In genomic region chr17:74430706-74431567, GRCh38 we compare ENCODE assay signal across 9 cellular contexts. TPM values are rescaled to one million over a fixed set of nuclear protein-coding genes. Genes with fewer than 3 reads are reported as not detected.
DNase-seq lines count a peak whose midpoint lies in the region; ATAC-seq, FAIRE-seq and TF ChIP-seq lines count a peak whose summit lies in the region.
"Had no signal": no experiment of that assay in that cellular context is flagged by ENCODE, and none has a peak within 500 bp of the region (broad histone marks: within the 10 kb centered on the region; RNA-seq: fewer than 3 reads in every experiment).

No MANE protein-coding gene starts in this region.

- no peaks in the 10 kb centered on the region for H3K36me3 Mint-ChIP-seq in T-helper 1 cell treated with Interleukin-12 subunit alpha and Interleukin-12 subunit beta and Interleukin-4 antibody, amounts not matched to agents 30 μg/mL and 1 μg/mL, for 36 hours (ENCODE audit: low read depth)

- H3K79me2 ChIP-seq in smooth muscle cell (ENCODE audit: low read depth): peaks cover 40% of the 10 kb centered on the region

- FAIRE-seq in bronchial epithelial cell (lab: Jason Lieb, UNC): no peak

- H3K9ac ChIP-seq in smooth muscle cell (ENCODE audit: low read depth): peak overlapping the region; percentile 86

- peak overlapping the region; percentile 44 for H3K4me3 Mint-ChIP-seq in T-helper 1 cell treated with Interleukin-12 subunit alpha and Interleukin-12 subunit beta and Interleukin-4 antibody, amounts not matched to agents 30 μg/mL and 1 μg/mL, for 36 hours

- H3K4me3 ChIP-seq in bronchial epithelial cell (ENCODE audit: low read depth, low read length): peak overlapping the region; percentile 69
- H3K4me3 ChIP-seq in smooth muscle cell: peak overlapping the region; percentile 71

- peak overlapping the region; percentile 92 for H3K4me2 ChIP-seq in smooth muscle cell

- peak overlapping the region; percentile 71 for H2AFZ ChIP-seq in smooth muscle cell (ENCODE audit: low read depth)

- no peaks in the 10 kb centered on the region for H3K9me3 Mint-ChIP-seq in T-helper 1 cell treated with Interleukin-12 subunit alpha and Interleukin-12 subunit beta and Interleukin-4 antibody, amounts not matched to agents 30 μg/mL and 1 μg/mL, for 36 hours

- H3K27ac Mint-ChIP-seq in T-helper 1 cell treated with Interleukin-12 subunit alpha and Interleukin-12 subunit beta and Interleukin-4 antibody, amounts not matched to agents 30 μg/mL and 1 μg/mL, for 36 hours: no peak overlapping the region

- peak overlapping the region; percentile 96 for H3K27ac ChIP-seq in smooth muscle cell (ENCODE audit: low read depth)

- WGBS in smooth muscle cell (ENCODE audit: low lambda C conversion rate): 1% methylated on average over 35 of the region's 67 CpGs

- peaks cover 31% of the 10 kb centered on the region for H4K20me1 ChIP-seq in smooth muscle cell (ENCODE audit: low read depth)

- no peak for DNase-seq in T-helper 1 cell
- DNase-seq in NCI-H446 (lab: John Stamatoyannopoulos, UW): peak; percentile 41 to 64
- peak; percentile 83 for DNase-seq in bronchial epithelial cell (ENCODE audit: low read depth)
- DNase-seq in islet precursor cell: peak; percentile 97
- peak; percentile 86 for DNase-seq in smooth muscle cell (lab: John Stamatoyannopoulos, UW; ENCODE audit: unreplicated experiment)
- DNase-seq in SKM-1 (lab: John Stamatoyannopoulos, UW; ENCODE audit: unreplicated experiment): no peak
- DNase-seq: DND-41 had no signal

- H3K4me1 ChIP-seq in smooth muscle cell (ENCODE audit: low read depth): peaks cover 17% of the 10 kb centered on the region

- peaks cover 2% of the 10 kb centered on the region for H3K4me1 Mint-ChIP-seq in T-helper 1 cell treated with Interleukin-12 subunit alpha and Interleukin-12 subunit beta and Interleukin-4 antibody, amounts not matched to agents 30 μg/mL and 1 μg/mL, for 36 hours (ENCODE audit: low read depth)

- H3K27me3 Mint-ChIP-seq in T-helper 1 cell treated with Interleukin-12 subunit alpha and Interleukin-12 subunit beta and Interleukin-4 antibody, amounts not matched to agents 30 μg/mL and 1 μg/mL, for 36 hours (ENCODE audit: low read depth): peaks cover 70% of the 10 kb centered on the region

- TF ChIP-seq CTCF in bronchial epithelial cell (IDR thresholded peaks at IDR 0.05; ENCODE audit: insufficient read depth, low read length, severe bottlenecking) (no peak), smooth muscle cell (IDR thresholded peaks at IDR 0.05; ENCODE audit: borderline replicate concordance, insufficient read depth, poor library complexity, severe bottlenecking) (no peak)

- H3F3A ChIP-seq in smooth muscle cell (ENCODE audit: low read depth): no peaks in the 10 kb centered on the region

- H3K9me3 ChIP-seq in smooth muscle cell (replicated peaks; ENCODE audit: low read depth): no peaks in the 10 kb centered on the region

- ATAC-seq in HG02763 (IDR thresholded peaks at IDR 0.05; ENCODE audit: unreplicated experiment): peak; percentile 26

- H3K36me3 ChIP-seq in bronchial epithelial cell (ENCODE audit: control insufficient read depth, insufficient read depth, low read length) (peaks cover 1% of the 10 kb centered on the region), smooth muscle cell (ENCODE audit: low read depth) (no peaks in the 10 kb centered on the region)

- H3K27me3 ChIP-seq in bronchial epithelial cell (ENCODE audit: control insufficient read depth, insufficient read depth, low read length) (no peaks in the 10 kb centered on the region), smooth muscle cell (ENCODE audit: low read depth) (no peaks in the 10 kb centered on the region)

RNA-seq across cellular contexts. Expression of gene GPRC5C, which starts 1.0 kb away (rescaled TPM):
- 15.4 and 15.5 TPM in 2 replicates for total RNA-seq in bronchial epithelial cell
- 57.0 and 64.5 TPM in 2 replicates for total RNA-seq in smooth muscle cell
- polyA plus RNA-seq in smooth muscle cell: 96.9 and 103 TPM in 2 replicates

RNA-seq across cellular contexts. Expression of gene CD300A, which starts 35.5 kb away (rescaled TPM):
- total RNA-seq in bronchial epithelial cell: not detected in 2 replicates
- not detected in 2 replicates for total RNA-seq in smooth muscle cell
- 0.76 TPM in 1 of 2 replicates, not detected in the other for polyA plus RNA-seq in smooth muscle cell

Comparison
In these comparisons a context has a peak if more than half of its experiments do, and no peak if none do; other contexts are left out.
1. DNase-seq: peak in NCI-H446 (2 of 2), bronchial epithelial cell (single experiment), islet precursor cell (single experiment) and smooth muscle cell (single experiment); none in T-helper 1 cell (0 of 5) and SKM-1 (single experiment).